In the genomic region with DNA sequence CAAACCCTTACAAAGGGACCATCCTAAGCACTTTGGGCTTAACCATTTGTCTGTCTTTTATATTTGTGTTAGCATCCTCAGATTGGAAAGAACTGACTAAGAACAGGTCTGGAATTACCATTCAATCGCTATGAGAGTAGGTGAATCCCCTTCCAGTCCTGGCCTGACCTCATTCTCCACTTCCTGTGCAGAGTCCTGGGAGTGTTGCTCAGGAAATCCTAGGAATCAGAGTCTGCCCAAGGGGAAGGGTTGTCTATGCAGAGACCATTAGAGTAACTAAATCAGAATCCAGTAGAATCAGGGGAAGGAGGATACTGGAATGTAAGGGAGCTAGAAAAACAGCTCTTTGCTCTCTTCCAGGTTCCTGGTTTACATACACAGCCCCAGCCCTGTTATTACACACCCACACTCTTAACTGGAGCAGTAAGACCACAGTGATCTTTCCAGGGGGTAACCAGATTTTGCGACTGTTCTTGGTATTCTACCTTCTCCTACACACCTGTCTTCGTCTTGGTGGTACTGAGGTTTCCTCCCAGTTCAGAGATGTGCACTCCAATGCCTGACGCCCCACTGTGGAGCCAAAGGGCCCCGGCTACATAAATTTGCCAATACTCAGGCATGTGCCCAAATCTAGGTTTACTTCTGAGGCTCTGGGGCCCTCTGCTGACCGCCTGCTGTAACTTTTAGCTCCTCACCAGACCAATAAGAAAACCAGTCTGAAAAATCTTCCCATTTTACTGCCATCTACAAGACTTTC, we compare ENCODE assay signal across 8 cellular contexts.
A peak's percentile ranks its signal among the peaks of the same experiment; 100 is the strongest.
DNase-seq lines count a peak whose midpoint lies in the region; ATAC-seq, FAIRE-seq and TF ChIP-seq lines count a peak whose summit lies in the region.

No MANE protein-coding gene starts in this region.

- peak overlapping the region; percentile 25; the same call in 1 of the 2 replicates for H3K4me2 ChIP-seq in SK-N-SH

- POLR2A ChIA-PET in SK-N-SH (lab: Yijun Ruan, JAX), result interaction anchor here (0.8 to 1.6 kb wide), 3 partner anchors 12 to 149 kb away, joined by 3 to 5 read pairs (median 4); no protein-coding TSS in a partner anchor

- FAIRE-seq in HTR-8/SVneo (lab: Jason Lieb, UNC), result no peak
- FAIRE-seq in bronchial epithelial cell (lab: Jason Lieb, UNC), result no peak

- intact Hi-C loops in spleen (cut with DNase I; ENCODE audit: low total_unique reads), result loop anchor here (10.0 kb wide), 1 partner anchor 183 kb away; no protein-coding TSS in a partner anchor

- H3K36me3 ChIP-seq in SK-N-SH (replicated peaks in 1 of 2; ENCODE audit: control insufficient read depth in 1 of 2, insufficient read depth in 2 of 2, low read length in 1 of 2), result peaks cover 4 to 10% of the 10 kb centered on the region in 2 experiments
- H3K36me3 ChIP-seq in bronchial epithelial cell (ENCODE audit: control insufficient read depth, insufficient read depth, low read length), result no peaks in the 10 kb centered on the region
- H3K36me3 ChIP-seq in spleen, result peaks cover 0 to 14% (median 0%) of the 10 kb centered on the region in 6 donors

- H3K4me1 ChIP-seq in SK-N-SH (ENCODE audit: control insufficient read depth in 1 of 2, insufficient read depth in 2 of 2, low read depth in 1 of 2, low read length in 1 of 2), result peaks cover 16 to 23% of the 10 kb centered on the region in 2 experiments
- H3K4me1 ChIP-seq in spleen, result peaks cover 56 to 81% (median 61%) of the 10 kb centered on the region in 6 donors

- TF ChIP-seq RAD21 in SK-N-SH (IDR thresholded peaks at IDR 0.05; ENCODE audit: low read length), result peak; percentile 94

- H2AFZ ChIP-seq in SK-N-SH (ENCODE audit: low read depth), result no peak overlapping the region

- H3K9me2 ChIP-seq in SK-N-SH, result no peaks in the 10 kb centered on the region

- H4K20me1 ChIP-seq in SK-N-SH (ENCODE audit: insufficient read depth), result peaks cover 10% of the 10 kb centered on the region

- H3K9me3 ChIP-seq in SK-N-SH, result no peaks in the 10 kb centered on the region
- H3K9me3 ChIP-seq in spleen, result no peaks in the 10 kb centered on the region

- TF ChIP-seq CTCF in SK-N-SH (IDR thresholded peaks at IDR 0.05) (peak; percentile 97), bronchial epithelial cell (IDR thresholded peaks at IDR 0.05; ENCODE audit: insufficient read depth, low read length, severe bottlenecking) (peak; percentile 79), spleen (IDR thresholded peaks at IDR 0.05 in 8 of 11, conservative IDR thresholded peaks at IDR 0.05 in 3 of 11) (peak in 10 of 11 experiments; percentile 30 to 80 (median 65))

- 30% methylated on average over 6 of the region's 6 CpGs for WGBS in SK-N-SH (ENCODE audit: low lambda C conversion rate)
- WGBS in spleen, 5 donors, result 32 to 47% (median 42%) methylated on average over 6 of the region's 6 CpGs

- CTCF ChIA-PET in SK-N-SH (lab: Yijun Ruan, JAX), result interaction anchor here (0.6 to 8.0 kb wide), 43 partner anchors 8 to 438 kb away, joined by 3 to 168 read pairs (median 5); no protein-coding TSS in a partner anchor

- no peak for TF ChIP-seq EP300 in SK-N-SH (IDR thresholded peaks at IDR 0.05; ENCODE audit: borderline replicate concordance in 1 of 2, low read depth in 1 of 2, low read length in 1 of 2)

- H3K27ac ChIP-seq in SK-N-SH (ENCODE audit: low read depth in 2 of 2, low read length in 1 of 2) (peak overlapping the region; percentile 13 to 45; a peak in 3 of 4 replicates), spleen (peak overlapping the region in 7 of 8 donors; percentile 0 to 86 (median 76))

- H3K9ac ChIP-seq in SK-N-SH, result peak overlapping the region; percentile 6; the same call in 1 of the 2 replicates

- DNase-seq in EH (ENCODE audit: low read depth) (peak; percentile 81), HTR-8/SVneo (ENCODE audit: insufficient read length, low spot score) (peak; percentile 76), SK-N-SH (peak; percentile 80), bronchial epithelial cell (ENCODE audit: low read depth) (peak; percentile 79), iris pigment epithelial cell (ENCODE audit: low read depth) (peak; percentile 82), spleen (peak; percentile 84), NCI-H128 (lab: John Stamatoyannopoulos, UW; ENCODE audit: unreplicated experiment) (no peak)

- H3K27me3 ChIP-seq in SK-N-SH (ENCODE audit: insufficient read depth) (no peaks in the 10 kb centered on the region), bronchial epithelial cell (ENCODE audit: control insufficient read depth, insufficient read depth, low read length) (no peaks in the 10 kb centered on the region), spleen (replicated peaks in 1 of 7) (no peaks in the 10 kb centered on the region)

- H3K4me3 ChIP-seq in SK-N-SH (ENCODE audit: low read depth in 2 of 2, low read length in 1 of 2) (peak overlapping the region in 1 of 2 experiments; percentile 8; a peak in 2 of 4 replicates), bronchial epithelial cell (ENCODE audit: low read depth, low read length) (no peak overlapping the region), spleen (no peak overlapping the region)

- H3K79me2 ChIP-seq in SK-N-SH (ENCODE audit: insufficient read depth), result peaks cover 60% of the 10 kb centered on the region

- TF ChIP-seq POLR2A in spleen (IDR thresholded peaks at IDR 0.05), result no peak

- peaks cover 16% of the 10 kb centered on the region for H3F3A ChIP-seq in SK-N-SH (replicated peaks; ENCODE audit: insufficient read depth)

- no peak for ATAC-seq in HG02588 (IDR thresholded peaks at IDR 0.05; ENCODE audit: unreplicated experiment)

TF ChIP-seq in SK-N-SH, 30 proteins besides CTCF, POLR2A, EP300 and RAD21 (continues in another document):
- TF ChIP-seq TEAD4 (IDR thresholded peaks at IDR 0.05; ENCODE audit: borderline replicate concordance, insufficient read depth) (no peak), GABPA (IDR thresholded peaks at IDR 0.05; ENCODE audit: low read depth) (no peak), RFX5 (IDR thresholded peaks at IDR 0.05; ENCODE audit: low read length) (no peak), RCOR1 (IDR thresholded peaks at IDR 0.05; ENCODE audit: low read length) (peak; percentile 22; the same call in 1 of the 2 replicates), RXRA (IDR thresholded peaks at IDR 0.05; ENCODE audit: borderline replicate concordance, low read depth) (no peak), FOXJ3 (CRISPR knock-in tag; IDR thresholded peaks at IDR 0.05) (no peak), TAF1 (IDR thresholded peaks at IDR 0.05; ENCODE audit: borderline replicate concordance, low read depth, low read length) (no peak), SMC3 (IDR thresholded peaks at IDR 0.05; ENCODE audit: low read depth, low read length) (peak; percentile 83), ELF1 (IDR thresholded peaks at IDR 0.05) (no peak), NFIC (IDR thresholded peaks at IDR 0.05; ENCODE audit: borderline replicate concordance) (peak; percentile 59)
- TF ChIP-seq, protein P1, sequence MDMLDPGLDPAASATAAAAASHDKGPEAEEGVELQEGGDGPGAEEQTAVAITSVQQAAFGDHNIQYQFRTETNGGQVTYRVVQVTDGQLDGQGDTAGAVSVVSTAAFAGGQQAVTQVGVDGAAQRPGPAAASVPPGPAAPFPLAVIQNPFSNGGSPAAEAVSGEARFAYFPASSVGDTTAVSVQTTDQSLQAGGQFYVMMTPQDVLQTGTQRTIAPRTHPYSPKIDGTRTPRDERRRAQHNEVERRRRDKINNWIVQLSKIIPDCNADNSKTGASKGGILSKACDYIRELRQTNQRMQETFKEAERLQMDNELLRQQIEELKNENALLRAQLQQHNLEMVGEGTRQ (IDR thresholded peaks at IDR 0.05; ENCODE audit: borderline replicate concordance, low read depth, low read length), result no peak
- TF ChIP-seq, protein P2, sequence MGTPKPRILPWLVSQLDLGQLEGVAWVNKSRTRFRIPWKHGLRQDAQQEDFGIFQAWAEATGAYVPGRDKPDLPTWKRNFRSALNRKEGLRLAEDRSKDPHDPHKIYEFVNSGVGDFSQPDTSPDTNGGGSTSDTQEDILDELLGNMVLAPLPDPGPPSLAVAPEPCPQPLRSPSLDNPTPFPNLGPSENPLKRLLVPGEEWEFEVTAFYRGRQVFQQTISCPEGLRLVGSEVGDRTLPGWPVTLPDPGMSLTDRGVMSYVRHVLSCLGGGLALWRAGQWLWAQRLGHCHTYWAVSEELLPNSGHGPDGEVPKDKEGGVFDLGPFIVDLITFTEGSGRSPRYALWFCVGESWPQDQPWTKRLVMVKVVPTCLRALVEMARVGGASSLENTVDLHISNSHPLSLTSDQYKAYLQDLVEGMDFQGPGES (IDR thresholded peaks at IDR 0.05; ENCODE audit: low read depth, low read length), result no peak
- TF ChIP-seq, protein P3, sequence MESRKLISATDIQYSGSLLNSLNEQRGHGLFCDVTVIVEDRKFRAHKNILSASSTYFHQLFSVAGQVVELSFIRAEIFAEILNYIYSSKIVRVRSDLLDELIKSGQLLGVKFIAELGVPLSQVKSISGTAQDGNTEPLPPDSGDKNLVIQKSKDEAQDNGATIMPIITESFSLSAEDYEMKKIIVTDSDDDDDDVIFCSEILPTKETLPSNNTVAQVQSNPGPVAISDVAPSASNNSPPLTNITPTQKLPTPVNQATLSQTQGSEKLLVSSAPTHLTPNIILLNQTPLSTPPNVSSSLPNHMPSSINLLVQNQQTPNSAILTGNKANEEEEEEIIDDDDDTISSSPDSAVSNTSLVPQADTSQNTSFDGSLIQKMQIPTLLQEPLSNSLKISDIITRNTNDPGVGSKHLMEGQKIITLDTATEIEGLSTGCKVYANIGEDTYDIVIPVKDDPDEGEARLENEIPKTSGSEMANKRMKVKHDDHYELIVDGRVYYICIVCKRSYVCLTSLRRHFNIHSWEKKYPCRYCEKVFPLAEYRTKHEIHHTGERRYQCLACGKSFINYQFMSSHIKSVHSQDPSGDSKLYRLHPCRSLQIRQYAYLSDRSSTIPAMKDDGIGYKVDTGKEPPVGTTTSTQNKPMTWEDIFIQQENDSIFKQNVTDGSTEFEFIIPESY (IDR thresholded peaks at IDR 0.05; ENCODE audit: borderline replicate concordance, low read depth), result no peak
- TF ChIP-seq, protein P4, sequence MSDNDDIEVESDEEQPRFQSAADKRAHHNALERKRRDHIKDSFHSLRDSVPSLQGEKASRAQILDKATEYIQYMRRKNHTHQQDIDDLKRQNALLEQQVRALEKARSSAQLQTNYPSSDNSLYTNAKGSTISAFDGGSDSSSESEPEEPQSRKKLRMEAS (IDR thresholded peaks at IDR 0.05; ENCODE audit: low read depth), result no peak
